Comparison of ENCODE assay signal across 14 cellular contexts in genomic region chr1:12140676-12141532, GRCh38. TPM values are rescaled to one million over a fixed set of nuclear protein-coding genes. Genes with fewer than 3 reads are reported as not detected.
DNase-seq lines count a peak whose midpoint lies in the region; ATAC-seq and TF ChIP-seq lines count a peak whose summit lies in the region.
"Had no signal": no experiment of that assay in that cellular context is flagged by ENCODE, and none has a peak within 500 bp of the region (broad histone marks: within the 10 kb centered on the region; RNA-seq: fewer than 3 reads in every experiment).

No MANE protein-coding gene starts in this region.

- peak overlapping the region; percentile 33 for H2AFZ ChIP-seq in IMR-90 (replicated peaks; ENCODE audit: low read length, poor library complexity)
- no peak overlapping the region for H2AFZ ChIP-seq in neural progenitor cell (replicated peaks)

- H4K20me1 ChIP-seq in BLaER1 treated with 17β-estradiol and CSF1 and Interleukin-3, amounts not matched to agents 10 nM and 100 nM = no peaks in the 10 kb centered on the region
- H4K20me1 ChIP-seq in IMR-90 (ENCODE audit: insufficient read depth, low read length) (no peaks in the 10 kb centered on the region), neural progenitor cell (ENCODE audit: low read depth) (no peaks in the 10 kb centered on the region)

- no peak overlapping the region for H3K4ac ChIP-seq in IMR-90 (ENCODE audit: low read depth, low read length)

- no peaks in the 10 kb centered on the region for H3F3A ChIP-seq in neural progenitor cell (ENCODE audit: low read depth)

- dilution Hi-C loops in IMR-90 (cut with HindIII; ENCODE audit: low sequenced_read_pairs, unreplicated experiment) = no loop called here

- POLR2A ChIA-PET in IMR-90 (lab: Charles Lee; ENCODE audit: unreplicated experiment) = no interaction called here
- POLR2A ChIA-PET in activated CD8-positive, alpha-beta T cell treated with anti-CD3 and anti-CD28 coated beads for 36 hours (lab: Charles Lee) = interaction anchor here (1.1 to 1.9 kb wide), 4 partner anchors 10 to 231 kb away, joined by 3 to 8 read pairs (median 4); partner anchors contain the start of gene TNFRSF1B
- POLR2A ChIA-PET in CD4-positive, alpha-beta T cell (lab: Charles Lee) = interaction anchor here (1.5 kb wide), 1 partner anchor 9 kb away, joined by 5 read pairs; no protein-coding TSS in a partner anchor

- H3K27ac ChIP-seq in BLaER1 treated with 17β-estradiol and CSF1 and Interleukin-3, amounts not matched to agents 10 nM and 100 nM = peak overlapping the region in 7 of 11 experiments; percentile 17 to 98 (median 89); a peak in 11 of 22 replicates
- H3K27ac ChIP-seq in IMR-90 (ENCODE audit: insufficient read depth, low read length) (no peak overlapping the region), neural progenitor cell (no peak overlapping the region)
- no peak overlapping the region for H3K27ac ChIP-seq in CD4-positive, alpha-beta T cell (ENCODE audit: low read depth, low read length)

- WGBS in IMR-90 (ENCODE audit: extremely low coverage in 2 of 2, insufficient read length in 1 of 2), 2 experiments = 67% methylated on average over 1 of the region's 18 CpGs; no CpG with 5 or more reads in 1 of the 2 experiments

- no peak overlapping the region for H2BK20ac ChIP-seq in IMR-90 (ENCODE audit: low read depth, low read length)

- H3K9me3 ChIP-seq in BLaER1 treated with 17β-estradiol and CSF1 and Interleukin-3, amounts not matched to agents 10 nM and 100 nM (replicated peaks in 1 of 11) = no peaks in the 10 kb centered on the region
- H3K9me3 ChIP-seq in IMR-90 (ENCODE audit: control insufficient read depth, insufficient read depth, low read length) = no peaks in the 10 kb centered on the region
- no peaks in the 10 kb centered on the region for H3K9me3 ChIP-seq in neural progenitor cell (ENCODE audit: low read depth)
- H3K9me3 ChIP-seq in CD4-positive, alpha-beta T cell (ENCODE audit: control insufficient read depth, low read length) = no peaks in the 10 kb centered on the region
- H3K9me3 ChIP-seq: MG63 had no signal

- H3K4me1 Mint-ChIP-seq in neural progenitor cell = peaks cover 22% of the 10 kb centered on the region
- peaks cover 23% of the 10 kb centered on the region for H3K4me1 Mint-ChIP-seq in activated CD8-positive, alpha-beta T cell treated with anti-CD3 and anti-CD28 coated beads for 36 hours (ENCODE audit: low read depth)
- peaks cover 24% of the 10 kb centered on the region for H3K4me1 Mint-ChIP-seq in CD4-positive, alpha-beta T cell (ENCODE audit: low read depth)

- no peaks in the 10 kb centered on the region for H3K36me3 Mint-ChIP-seq in neural progenitor cell
- H3K36me3 Mint-ChIP-seq in activated CD8-positive, alpha-beta T cell treated with anti-CD3 and anti-CD28 coated beads for 36 hours (ENCODE audit: low read depth) = no peaks in the 10 kb centered on the region
- H3K36me3 Mint-ChIP-seq in CD4-positive, alpha-beta T cell (ENCODE audit: low read depth) = no peaks in the 10 kb centered on the region

- H3K4me3 Mint-ChIP-seq in neural progenitor cell = no peak overlapping the region
- H3K4me3 Mint-ChIP-seq in activated CD8-positive, alpha-beta T cell treated with anti-CD3 and anti-CD28 coated beads for 36 hours = no peak overlapping the region
- no peak overlapping the region for H3K4me3 Mint-ChIP-seq in CD4-positive, alpha-beta T cell

- no peak overlapping the region for H2BK15ac ChIP-seq in IMR-90 (ENCODE audit: low read depth, low read length)

- H3K23ac ChIP-seq in IMR-90 (ENCODE audit: low read depth, low read length) = no peak overlapping the region

- peaks cover 11% of the 10 kb centered on the region for H3K9me1 ChIP-seq in IMR-90 (ENCODE audit: insufficient read depth, low read length)

- DNase-seq in IMR-90 = no peak
- peak; percentile 42 for DNase-seq in islet precursor cell
- peak; percentile 36 for DNase-seq in neural progenitor cell (ENCODE audit: low spot score)
- no peak for DNase-seq in 8988T
- no peak for DNase-seq in activated CD8-positive, alpha-beta T cell treated with anti-CD3 and anti-CD28 coated beads for 36 hours
- DNase-seq in CD4-positive, alpha-beta T cell = no peak
- DNase-seq: ACHN, DMS 273 treated with DMSO at 0.1 percent for 48 hours, MG63, NCI-H1092 treated with DMSO at 0.1 percent for 48 hours, NCI-H1930, NCI-H2171 had no signal

- ATAC-seq in IMR-90 (ENCODE audit: low read depth) (no peak), HG03565 (IDR thresholded peaks at IDR 0.05; ENCODE audit: unreplicated experiment) (no peak)
- no peak for ATAC-seq in activated CD8-positive, alpha-beta T cell treated with anti-CD3 and anti-CD28 coated beads for 36 hours
- ATAC-seq in CD4-positive, alpha-beta T cell (ENCODE audit: poor library complexity) = no peak

- H3K27me3 ChIP-seq in BLaER1 treated with 17β-estradiol and CSF1 and Interleukin-3, amounts not matched to agents 10 nM and 100 nM = no peaks in the 10 kb centered on the region
- no peaks in the 10 kb centered on the region for H3K27me3 ChIP-seq in IMR-90 (ENCODE audit: control insufficient read depth, insufficient read depth, low read length)
- H3K27me3 ChIP-seq in neural progenitor cell = no peaks in the 10 kb centered on the region
- no peaks in the 10 kb centered on the region for H3K27me3 ChIP-seq in CD4-positive, alpha-beta T cell (ENCODE audit: control insufficient read depth, insufficient read depth, low read length)
- H3K27me3 ChIP-seq: MG63 had no signal

- H2BK5ac ChIP-seq in IMR-90 (ENCODE audit: low read depth, low read length, poor library complexity, severe bottlenecking) = no peak overlapping the region

- TF ChIP-seq CTCF in IMR-90 (conservative IDR thresholded peaks at IDR 0.05; ENCODE audit: low read depth, low read length) (no peak), neural progenitor cell (IDR thresholded peaks at IDR 0.05) (no peak)
- no peak for TF ChIP-seq CTCF in activated CD8-positive, alpha-beta T cell treated with anti-CD3 and anti-CD28 coated beads for 36 hours (IDR thresholded peaks at IDR 0.05)
- TF ChIP-seq CTCF in CD4-positive, alpha-beta T cell (IDR thresholded peaks at IDR 0.05) = no peak

- CTCF ChIA-PET in IMR-90 (lab: Yijun Ruan, JAX) = no interaction called here
- CTCF ChIA-PET in activated CD8-positive, alpha-beta T cell treated with anti-CD3 and anti-CD28 coated beads for 36 hours (lab: Charles Lee) = interaction anchor here (1.2 to 2.3 kb wide), 2 partner anchors 15 to 69 kb away, joined by 3 to 16 read pairs; no protein-coding TSS in a partner anchor
- CTCF ChIA-PET in CD4-positive, alpha-beta T cell (lab: Charles Lee) = interaction anchor here (2.4 kb wide), 1 partner anchor 16 kb away, joined by 9 read pairs; no protein-coding TSS in a partner anchor

- H3K79me1 ChIP-seq in IMR-90 (ENCODE audit: low read depth in 1 of 2, low read length in 2 of 2) = no peaks in the 10 kb centered on the region

- no peak overlapping the region for H4K8ac ChIP-seq in IMR-90 (ENCODE audit: low read depth in 2 of 2, low read length in 2 of 2)

- in situ Hi-C loops in IMR-90 (cut with MboI; ENCODE audit: low sequenced_read_pairs) = no loop called here

- BruUV-seq in IMR-90 (replicated peaks; lab: Mats Ljungman, UMichigan) = no TSS peak

- peaks cover 52 to 99% (median 77%) of the 10 kb centered on the region in 10 experiments for H3K4me1 ChIP-seq in BLaER1 treated with 17β-estradiol and CSF1 and Interleukin-3, amounts not matched to agents 10 nM and 100 nM
- peaks cover 10% of the 10 kb centered on the region for H3K4me1 ChIP-seq in IMR-90 (ENCODE audit: control insufficient read depth, insufficient read depth, low read length)
- H3K4me1 ChIP-seq in neural progenitor cell = peaks cover 5% of the 10 kb centered on the region

- H3K4me2 ChIP-seq in BLaER1 treated with 17β-estradiol and CSF1 and Interleukin-3, amounts not matched to agents 10 nM and 100 nM = peak overlapping the region in 5 of 11 experiments; percentile 84 to 92 (median 92); a peak in 11 of 22 replicates
- H3K4me2 ChIP-seq in IMR-90 (ENCODE audit: low read depth, low read length) (no peak overlapping the region), neural progenitor cell (no peak overlapping the region)

- H3K79me2 ChIP-seq in neural progenitor cell (ENCODE audit: low read depth) = no peaks in the 10 kb centered on the region

- intact Hi-C loops in IMR-90 (cut with micrococcal nuclease) = no loop called here
- intact Hi-C loops in activated CD8-positive, alpha-beta T cell treated with anti-CD3 and anti-CD28 coated beads for 36 hours (cut with micrococcal nuclease) = no loop called here
- intact Hi-C loops in CD4-positive, alpha-beta T cell (cut with DNase I, micrococcal nuclease) = loop anchor here in 1 of 2 experiments (10.0 kb wide), 1 partner anchor 314 kb away; no protein-coding TSS in a partner anchor

- H2AK9ac ChIP-seq in IMR-90 (replicated peaks; ENCODE audit: low read depth, low read length, poor library complexity) = no peak overlapping the region

- H3K14ac ChIP-seq in IMR-90 (replicated peaks; ENCODE audit: low read depth, low read length) = no peak overlapping the region

- H4K91ac ChIP-seq in IMR-90 (ENCODE audit: insufficient read depth, low read depth, low read length) = no peak overlapping the region

- no peak overlapping the region for H4K5ac ChIP-seq in IMR-90 (ENCODE audit: low read depth, low read length)

- H2BK120ac ChIP-seq in IMR-90 (ENCODE audit: low read depth, low read length) = no peak overlapping the region

- no peak overlapping the region for H3K4me3 ChIP-seq in BLaER1 treated with 17β-estradiol and CSF1 and Interleukin-3, amounts not matched to agents 10 nM and 100 nM
- H3K4me3 ChIP-seq in IMR-90 (ENCODE audit: insufficient read depth, low read depth, low read length) (no peak overlapping the region), neural progenitor cell (no peak overlapping the region)
- H3K4me3 ChIP-seq: MG63 had no signal

- peak overlapping the region in 4 of 11 experiments; percentile 76 to 90 (median 85); a peak in 7 of 22 replicates for H3K9ac ChIP-seq in BLaER1 treated with 17β-estradiol and CSF1 and Interleukin-3, amounts not matched to agents 10 nM and 100 nM
- H3K9ac ChIP-seq in IMR-90 (ENCODE audit: low read depth, low read length) = no peak overlapping the region
- H3K9ac ChIP-seq in neural progenitor cell = no peak overlapping the region

- H2AK5ac ChIP-seq in IMR-90 (ENCODE audit: low read depth, low read length) = no peak overlapping the region

- H3K27me3 Mint-ChIP-seq in neural progenitor cell (ENCODE audit: insufficient read depth, low read depth) = peaks cover 4% of the 10 kb centered on the region
- H3K27me3 Mint-ChIP-seq in activated CD8-positive, alpha-beta T cell treated with anti-CD3 and anti-CD28 coated beads for 36 hours = no peaks in the 10 kb centered on the region
- H3K27me3 Mint-ChIP-seq in CD4-positive, alpha-beta T cell = no peaks in the 10 kb centered on the region

- H3K56ac ChIP-seq in IMR-90 (ENCODE audit: extremely low read depth, insufficient read depth, low read length) = no peak overlapping the region

- H3K36me3 ChIP-seq in BLaER1 treated with 17β-estradiol and CSF1 and Interleukin-3, amounts not matched to agents 10 nM and 100 nM = peaks cover 0 to 13% (median 0%) of the 10 kb centered on the region in 11 experiments; a peak in 3 of 22 replicates
- H3K36me3 ChIP-seq in IMR-90 (ENCODE audit: control insufficient read depth, insufficient read depth, low read length) (no peaks in the 10 kb centered on the region), neural progenitor cell (no peaks in the 10 kb centered on the region)
- H3K36me3 ChIP-seq: MG63 had no signal

- TF ChIP-seq RAD21 in IMR-90 (IDR thresholded peaks at IDR 0.05; ENCODE audit: low read length) = no peak

- H3K18ac ChIP-seq in IMR-90 (ENCODE audit: low read depth, low read length) = no peak overlapping the region

- TF ChIP-seq POLR2A in IMR-90 (IDR thresholded peaks at IDR 0.05; ENCODE audit: low read depth, low read length) = no peak

- peak overlapping the region; percentile 33 for H3K27ac Mint-ChIP-seq in neural progenitor cell
- H3K27ac Mint-ChIP-seq in activated CD8-positive, alpha-beta T cell treated with anti-CD3 and anti-CD28 coated beads for 36 hours = no peak overlapping the region
- no peak overlapping the region for H3K27ac Mint-ChIP-seq in CD4-positive, alpha-beta T cell

- H3K9me3 Mint-ChIP-seq in neural progenitor cell = no peaks in the 10 kb centered on the region
- no peaks in the 10 kb centered on the region for H3K9me3 Mint-ChIP-seq in activated CD8-positive, alpha-beta T cell treated with anti-CD3 and anti-CD28 coated beads for 36 hours
- H3K9me3 Mint-ChIP-seq in CD4-positive, alpha-beta T cell = no peaks in the 10 kb centered on the region

RNA-seq across cellular contexts. Expression of gene TNFRSF1B, which starts 25.9 kb away (rescaled TPM):
- total RNA-seq in IMR-90 (2012; rRNA removed) (4.3 and 5.0 TPM in 2 replicates), neural progenitor cell (ENCODE audit: low replicate concordance) (0.04 and 0.22 TPM in 2 replicates)
- 8.6 and 8.9 TPM in 2 replicates for polyA plus RNA-seq in IMR-90 (2012; rRNA removed)
- polyA plus RNA-seq in IMR-90 (2012; cell fraction: cytosol; rRNA removed) = 6.3 and 11.9 TPM in 2 replicates
- polyA plus RNA-seq in IMR-90 (2012; cell fraction: nucleus; rRNA removed; ENCODE audit: low replicate concordance) = 4.3 and 6.7 TPM in 2 replicates
- total RNA-seq in activated CD8-positive, alpha-beta T cell treated with anti-CD3 and anti-CD28 coated beads for 36 hours = 100 to 1,000 TPM; 173 to 191 TPM
- total RNA-seq in CD4-positive, alpha-beta T cell = 10 to 100 TPM; 61.9 to 62.6 TPM

Comparison
In these comparisons a context has a peak if more than half of its experiments do, and no peak if none do; other contexts are left out.
1. H3K27ac ChIP-seq: peak in BLaER1 treated with 17β-estradiol and CSF1 and Interleukin-3, amounts not matched to agents 10 nM and 100 nM (7 of 11); none in IMR-90 (single experiment), neural progenitor cell (single experiment) and CD4-positive, alpha-beta T cell (single experiment).
2. DNase-seq: peak in islet precursor cell (single experiment) and neural progenitor cell (single experiment); none in IMR-90 (single experiment), 8988T (single experiment), activated CD8-positive, alpha-beta T cell treated with anti-CD3 and anti-CD28 coated beads for 36 hours (single experiment) and CD4-positive, alpha-beta T cell (0 of 10).
3. RNA of gene TNFRSF1B, which starts 25.9 kb away (total RNA-seq): 173 to 191 TPM in activated CD8-positive, alpha-beta T cell treated with anti-CD3 and anti-CD28 coated beads for 36 hours and 61.9 to 62.6 TPM in CD4-positive, alpha-beta T cell; 4.3 to 5.0 TPM in IMR-90 and 0.04 to 0.22 TPM in neural progenitor cell; every median in the first group is over 10 times any median in the second.